ENCODE assay signal across 18 cellular contexts in genomic region chr1:221751267-221751887, GRCh38.
"Had no signal": no experiment of that assay in that cellular context is flagged by ENCODE, and none has a peak within 500 bp of the region (broad histone marks: within the 10 kb centered on the region; RNA-seq: fewer than 3 reads in every experiment).

No MANE protein-coding gene starts in this region.

- H3K4me3 Mint-ChIP-seq: activated naive CD4-positive, alpha-beta T cell treated with anti-CD3 and anti-CD28 coated beads, Interleukin-2, amount 10 ng/mL, durations not matched to agents 7 days and 5 days; activated T-helper 17 cell treated with anti-CD3 and anti-CD28 coated beads, Interleukin-2, amount 50 U/mL, for 72 hours; immature natural killer cell; nephron progenitor cell; stimulated activated effector memory CD8-positive, alpha-beta T cell treated with anti-CD3 and anti-CD28 coated beads, Interleukin-12 subunit alpha, Interleukin-12 subunit beta, amount 100 ng/mL, for 72 hours had no signal

- FAIRE-seq: endothelial cell of umbilical vein had no signal

- ATAC-seq: activated T-helper 17 cell treated with anti-CD3 and anti-CD28 coated beads, Interleukin-2, amount 50 U/mL, for 72 hours; foreskin keratinocyte; left colon; psoas muscle; right lobe of liver; stimulated activated effector memory CD8-positive, alpha-beta T cell treated with anti-CD3 and anti-CD28 coated beads, Interleukin-12 subunit alpha, Interleukin-12 subunit beta, amount 100 ng/mL, for 72 hours had no signal

- H3K36me3 Mint-ChIP-seq: immature natural killer cell had no signal

- DNase-seq: activated CD4-positive, alpha-beta T cell treated with anti-CD3 and anti-CD28 coated beads for 4 hours; activated CD8-positive, alpha-beta memory T cell treated with anti-CD3 and anti-CD28 coated beads for 24 hours; activated naive CD4-positive, alpha-beta T cell treated with anti-CD3 and anti-CD28 coated beads, Interleukin-2, amount 10 ng/mL, durations not matched to agents 7 days and 5 days; activated T-cell treated with anti-CD3 and anti-CD28 coated beads for 4 hours; caudate nucleus; effector CD4-positive, alpha-beta T cell; foreskin keratinocyte; immature natural killer cell; left colon; mammary epithelial cell; nephron progenitor cell; psoas muscle; right lobe of liver; T-helper 9 cell; transverse colon had no signal

- H3K4me1 Mint-ChIP-seq: immature natural killer cell had no signal

- H3K9me3 Mint-ChIP-seq: activated T-helper 17 cell treated with anti-CD3 and anti-CD28 coated beads, Interleukin-2, amount 50 U/mL, for 72 hours; immature natural killer cell; stimulated activated effector memory CD8-positive, alpha-beta T cell treated with anti-CD3 and anti-CD28 coated beads, Interleukin-12 subunit alpha, Interleukin-12 subunit beta, amount 100 ng/mL, for 72 hours had no signal

- H3K27ac Mint-ChIP-seq: activated naive CD4-positive, alpha-beta T cell treated with anti-CD3 and anti-CD28 coated beads, Interleukin-2, amount 10 ng/mL, durations not matched to agents 7 days and 5 days; activated T-helper 17 cell treated with anti-CD3 and anti-CD28 coated beads, Interleukin-2, amount 50 U/mL, for 72 hours; immature natural killer cell; nephron progenitor cell; stimulated activated effector memory CD8-positive, alpha-beta T cell treated with anti-CD3 and anti-CD28 coated beads, Interleukin-12 subunit alpha, Interleukin-12 subunit beta, amount 100 ng/mL, for 72 hours had no signal

- H3K27me3 Mint-ChIP-seq: activated naive CD4-positive, alpha-beta T cell treated with anti-CD3 and anti-CD28 coated beads, Interleukin-2, amount 10 ng/mL, durations not matched to agents 7 days and 5 days; activated T-helper 17 cell treated with anti-CD3 and anti-CD28 coated beads, Interleukin-2, amount 50 U/mL, for 72 hours had no signal
